ENCODE assay signal across 28 cellular contexts in genomic region chr1:42000781-42001180, GRCh38.
"Had no signal": no experiment of that assay in that cellular context is flagged by ENCODE, and none has a peak within 500 bp of the region (broad histone marks: within the 10 kb centered on the region; RNA-seq: fewer than 3 reads in every experiment).

No MANE protein-coding gene starts in this region.

- H3K4me1 Mint-ChIP-seq: naive B cell, neural crest cell had no signal

- H3K27me3 Mint-ChIP-seq: dendritic cell treated with granulocyte-macrophage colony-stimulating factor and Interleukin-4, amounts not matched to agents 40 ng/mL and 50 ng/mL, for 4 days; natural killer cell treated with Interleukin-12 subunit alpha and Interleukin-12 subunit beta and Interleukin-15 and Interleukin-18, amount 100 ng/mL, for 72 hours; stimulated activated naive B cell treated with anti-CD40 and anti-IgM and Interleukin-4, amounts not matched to agents 10 μg/mL and 1 μg/mL and 100 μg/mL, for 72 hours; stimulated activated naive CD8-positive, alpha-beta T cell treated with anti-CD3 and anti-CD28 coated beads, Interleukin-15, Interleukin-2, amounts not matched to agents 100 ng/mL and 50 ng/mL, for 24 hours had no signal

- DNase-seq: effector memory CD4-positive, alpha-beta T cell; foreskin keratinocyte; heart left ventricle; left cardiac atrium; left lung; mesenchymal stem cell; mucosa of descending colon; naive B cell; right lobe of liver; small intestine; stimulated activated CD4-positive, alpha-beta T cell treated with anti-CD3 and anti-CD28 coated beads, Interleukin-15, amount 100 ng/mL, for 24 hours; stimulated activated CD4-positive, alpha-beta T cell treated with anti-CD3 and anti-CD28 coated beads, Interleukin-2, amount 100 ng/mL, for 48 hours; stimulated activated naive B cell treated with anti-CD40 and anti-IgM and Interleukin-4, amounts not matched to agents 10 μg/mL and 1 μg/mL and 100 μg/mL, for 72 hours; transverse colon; upper lobe of right lung; uterus had no signal

- H3K27me3 ChIP-seq: esophagus muscularis mucosa, gastroesophageal sphincter, heart left ventricle, hepatocyte, left lung, neutrophil, right lobe of liver, suprapubic skin, transverse colon, upper lobe of right lung, uterus had no signal

- H3K36me3 ChIP-seq: esophagus muscularis mucosa, gastroesophageal sphincter, heart left ventricle, left lung, neutrophil, right lobe of liver, suprapubic skin, transverse colon, upper lobe of right lung, uterus had no signal

- H3K9me3 Mint-ChIP-seq: dendritic cell treated with granulocyte-macrophage colony-stimulating factor and Interleukin-4, amounts not matched to agents 40 ng/mL and 50 ng/mL, for 4 days; mesothelial cell of epicardium; naive B cell; neural crest cell; stimulated activated naive B cell treated with anti-CD40 and anti-IgM and Interleukin-4, amounts not matched to agents 10 μg/mL and 1 μg/mL and 100 μg/mL, for 72 hours; stimulated activated naive CD8-positive, alpha-beta T cell treated with anti-CD3 and anti-CD28 coated beads, Interleukin-15, Interleukin-2, amounts not matched to agents 100 ng/mL and 50 ng/mL, for 24 hours had no signal

- H3K36me3 Mint-ChIP-seq: mesothelial cell of epicardium; naive B cell; natural killer cell treated with Interleukin-12 subunit alpha and Interleukin-12 subunit beta and Interleukin-15 and Interleukin-18, amount 100 ng/mL, for 72 hours; stimulated activated naive B cell treated with anti-CD40 and anti-IgM and Interleukin-4, amounts not matched to agents 10 μg/mL and 1 μg/mL and 100 μg/mL, for 72 hours had no signal

- H3K4me3 ChIP-seq: esophagus muscularis mucosa, gastroesophageal sphincter, heart left ventricle, hepatocyte, left lung, mucosa of descending colon, right lobe of liver, suprapubic skin, transverse colon, upper lobe of right lung, uterus had no signal

- H3K27ac Mint-ChIP-seq: dendritic cell treated with granulocyte-macrophage colony-stimulating factor and Interleukin-4, amounts not matched to agents 40 ng/mL and 50 ng/mL, for 4 days; mesothelial cell of epicardium; naive B cell; natural killer cell treated with Interleukin-12 subunit alpha and Interleukin-12 subunit beta and Interleukin-15 and Interleukin-18, amount 100 ng/mL, for 72 hours; progenitor cell of endocrine pancreas; stimulated activated naive B cell treated with anti-CD40 and anti-IgM and Interleukin-4, amounts not matched to agents 10 μg/mL and 1 μg/mL and 100 μg/mL, for 72 hours; stimulated activated naive CD8-positive, alpha-beta T cell treated with anti-CD3 and anti-CD28 coated beads, Interleukin-15, Interleukin-2, amounts not matched to agents 100 ng/mL and 50 ng/mL, for 24 hours had no signal

- H3K4me3 Mint-ChIP-seq: dendritic cell treated with granulocyte-macrophage colony-stimulating factor and Interleukin-4, amounts not matched to agents 40 ng/mL and 50 ng/mL, for 4 days; mesothelial cell of epicardium; naive B cell; natural killer cell treated with Interleukin-12 subunit alpha and Interleukin-12 subunit beta and Interleukin-15 and Interleukin-18, amount 100 ng/mL, for 72 hours; neural crest cell; stimulated activated naive B cell treated with anti-CD40 and anti-IgM and Interleukin-4, amounts not matched to agents 10 μg/mL and 1 μg/mL and 100 μg/mL, for 72 hours; stimulated activated naive CD8-positive, alpha-beta T cell treated with anti-CD3 and anti-CD28 coated beads, Interleukin-15, Interleukin-2, amounts not matched to agents 100 ng/mL and 50 ng/mL, for 24 hours had no signal

- FAIRE-seq: endothelial cell of umbilical vein, small intestine had no signal

- ATAC-seq: foreskin keratinocyte; gastroesophageal sphincter; heart left ventricle; left cardiac atrium; left lung; mucosa of descending colon; natural killer cell treated with Interleukin-12 subunit alpha and Interleukin-12 subunit beta and Interleukin-15 and Interleukin-18, amount 100 ng/mL, for 72 hours; right lobe of liver; stimulated activated naive B cell treated with anti-CD40 and anti-IgM and Interleukin-4, amounts not matched to agents 10 μg/mL and 1 μg/mL and 100 μg/mL, for 72 hours; upper lobe of right lung had no signal
